8 cellular contexts compared by ENCODE assay signal in genomic region chr12:69157023-69157655, GRCh38.
A peak's percentile ranks its signal among the peaks of the same experiment; 100 is the strongest.
DNase-seq lines count a peak whose midpoint lies in the region.

No MANE protein-coding gene starts in this region.

- DNase-seq in GM04504 (ENCODE audit: low read depth) (peak; percentile 53), H7 (peak; percentile 84), LoVo (ENCODE audit: low spot score) (peak; percentile 87), SK-N-DZ (ENCODE audit: low spot score) (peak; percentile 82), glomerular visceral epithelial cell (ENCODE audit: extremely low spot score) (peak; percentile 86), posterior cingulate gyrus (peak; percentile 68 to 97 (median 88)), ureter (ENCODE audit: low spot score) (peak; percentile 90)
- peak; percentile 92 for DNase-seq in activated naive CD4-positive, alpha-beta T cell treated with Interleukin-2 at 50 U/mL for 16 hours

- H3K36me3 ChIP-seq in H7 (replicated peaks; ENCODE audit: control insufficient read depth, insufficient read depth, low read length): no peaks in the 10 kb centered on the region

- no peak overlapping the region for H3K4me3 ChIP-seq in H7 (ENCODE audit: insufficient read depth, low read depth, low read length)

- no peaks in the 10 kb centered on the region for H3K27me3 ChIP-seq in H7 (ENCODE audit: control insufficient read depth, insufficient read depth, low read length)

- intact Hi-C loops in posterior cingulate gyrus (cut with DNase I): loop anchor here (1.0 to 10.0 kb wide), 2 partner anchors 82 to 322 kb away; partner anchors contain the start of gene CPSF6
